23 cellular contexts compared by ENCODE assay signal in the genomic region with DNA sequence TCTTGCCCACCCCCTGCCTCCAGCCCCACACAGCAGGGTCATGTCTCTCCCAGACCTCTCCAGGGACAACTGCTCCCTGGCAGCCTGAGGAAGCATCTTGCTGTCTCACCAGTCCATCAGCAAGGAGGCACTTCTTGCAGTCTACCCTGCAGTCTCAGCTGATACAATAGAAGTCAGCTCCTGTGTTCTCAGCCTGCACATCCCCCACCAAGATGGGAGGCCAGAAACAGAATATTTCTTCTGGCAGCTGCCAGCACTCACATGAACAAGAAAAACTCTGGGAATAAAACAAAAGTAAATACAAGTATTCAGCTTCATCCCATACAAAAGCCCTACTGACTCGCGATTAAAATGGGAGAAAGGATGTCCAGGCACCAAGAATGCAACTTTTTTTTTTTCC.
A peak's percentile ranks its signal among the peaks of the same experiment; 100 is the strongest.
DNase-seq lines count a peak whose midpoint lies in the region; TF ChIP-seq lines count a peak whose summit lies in the region.
"Had no signal": no experiment of that assay in that cellular context is flagged by ENCODE, and none has a peak within 500 bp of the region (broad histone marks: within the 10 kb centered on the region; RNA-seq: fewer than 3 reads in every experiment).

No MANE protein-coding gene starts in this region.

- DNase-seq in caudate nucleus (lab: John Stamatoyannopoulos, UW): peak in 25 of 61 donors; percentile 11 to 73 (median 38)
- peak in 24 of 42 donors; percentile 17 to 75 (median 52) for DNase-seq in head of caudate nucleus
- DNase-seq in neural progenitor cell (ENCODE audit: low spot score): no peak
- no peak for DNase-seq in NOMO-1 treated with DMSO at 0.1 percent for 48 hours (lab: John Stamatoyannopoulos, UW; ENCODE audit: unreplicated experiment)
- DNase-seq in activated naive CD4-positive, alpha-beta T cell treated with anti-CD3 and anti-CD28 coated beads, Interleukin-2, amount 50 U/mL, for 16 hours: no peak
- no peak for DNase-seq in adrenal gland
- no peak for DNase-seq in GOT3 (lab: John Stamatoyannopoulos, UW)
- DNase-seq: CD4-positive, alpha-beta T cell; COR-L47; DMS79 treated with DMSO at 0.1 percent for 48 hours; H7; HFFc6; KBM-7; NCI-H1092 treated with DMSO at 0.1 percent for 48 hours; NCI-H1436 treated with DMSO at 0.1 percent for 48 hours; NCI-H1930; NCI-H226; NCI-H524; NCI-H774; Peyer's patch; SJCRH30 had no signal

- H3K4me1 Mint-ChIP-seq in neural progenitor cell: peaks cover 26% of the 10 kb centered on the region

- H3F3A ChIP-seq in neural progenitor cell (ENCODE audit: low read depth): no peaks in the 10 kb centered on the region

- H3K9me3 ChIP-seq in neural progenitor cell (ENCODE audit: low read depth) (no peaks in the 10 kb centered on the region), adrenal gland (replicated peaks in 1 of 3) (no peaks in the 10 kb centered on the region)
- H3K9me3 ChIP-seq: BLaER1, Peyer's patch, SJCRH30 had no signal

- H3K27ac ChIP-seq in caudate nucleus (ENCODE audit: low read depth, low read length) (peak overlapping the region; percentile 90), neural progenitor cell (no peak overlapping the region), adrenal gland (no peak overlapping the region)
- H3K27ac ChIP-seq: BLaER1, HL-60, Peyer's patch, SJCRH30 had no signal

- no peak overlapping the region for H3K4me2 ChIP-seq in neural progenitor cell
- H3K4me2 ChIP-seq: BLaER1 had no signal

- intact Hi-C loops in head of caudate nucleus (cut with DNase I): no loop called here
- intact Hi-C loops in adrenal gland (cut with DNase I): no loop called here

- no peak overlapping the region for H3K9ac ChIP-seq in neural progenitor cell
- H3K9ac ChIP-seq: BLaER1 had no signal

- H3K4me1 ChIP-seq in neural progenitor cell: no peaks in the 10 kb centered on the region
- peaks cover 0 to 10% of the 10 kb centered on the region in 2 donors for H3K4me1 ChIP-seq in adrenal gland (replicated peaks in 1 of 2)
- H3K4me1 ChIP-seq: SJCRH30 had no signal

- H3K4me3 ChIP-seq in neural progenitor cell (no peak overlapping the region), adrenal gland (no peak overlapping the region)
- H3K4me3 ChIP-seq: BLaER1, Peyer's patch, SJCRH30 had no signal

- H3K27ac Mint-ChIP-seq in neural progenitor cell: peak overlapping the region; percentile 84
- H3K27ac Mint-ChIP-seq: CD4-positive, alpha-beta T cell; HFFc6 had no signal

- no peaks in the 10 kb centered on the region for H3K79me2 ChIP-seq in neural progenitor cell (ENCODE audit: low read depth)

- 70 to 81% (median 78%) methylated on average over 2 of the region's 2 CpGs for whole genome bisulfite sequencing in adrenal gland, 4 donors

- H3K9me3 Mint-ChIP-seq in neural progenitor cell: no peaks in the 10 kb centered on the region
- H3K9me3 Mint-ChIP-seq: CD4-positive, alpha-beta T cell; HFFc6 had no signal

- peaks cover 4% of the 10 kb centered on the region for H3K27me3 Mint-ChIP-seq in neural progenitor cell (ENCODE audit: insufficient read depth, low read depth)
- H3K27me3 Mint-ChIP-seq: CD4-positive, alpha-beta T cell had no signal

- TF ChIP-seq POLR2A in adrenal gland (IDR thresholded peaks at IDR 0.05): no peak

- no peaks in the 10 kb centered on the region for H3K36me3 ChIP-seq in neural progenitor cell
- no peaks in the 10 kb centered on the region for H3K36me3 ChIP-seq in adrenal gland (replicated peaks in 1 of 2)
- H3K36me3 ChIP-seq: BLaER1, Peyer's patch, SJCRH30 had no signal

- no peak for TF ChIP-seq CTCF in neural progenitor cell (IDR thresholded peaks at IDR 0.05)
- TF ChIP-seq CTCF in adrenal gland (IDR thresholded peaks at IDR 0.05): no peak

- H3K27me3 ChIP-seq in neural progenitor cell: no peaks in the 10 kb centered on the region
- H3K27me3 ChIP-seq in adrenal gland: no peaks in the 10 kb centered on the region
- H3K27me3 ChIP-seq: BLaER1, Peyer's patch, SJCRH30 had no signal

- H3K36me3 Mint-ChIP-seq in neural progenitor cell: no peaks in the 10 kb centered on the region

- no peaks in the 10 kb centered on the region for H4K20me1 ChIP-seq in neural progenitor cell (ENCODE audit: low read depth)
- H4K20me1 ChIP-seq: BLaER1 had no signal

- no peak overlapping the region for H3K4me3 Mint-ChIP-seq in neural progenitor cell
- H3K4me3 Mint-ChIP-seq: CD4-positive, alpha-beta T cell; HFFc6 had no signal

- peak overlapping the region; percentile 55 for H2AFZ ChIP-seq in neural progenitor cell (replicated peaks)

Comparison
In these comparisons a context has a peak if more than half of its experiments do, and no peak if none do; other contexts are left out.
1. DNase-seq: peak in head of caudate nucleus (24 of 42); none in neural progenitor cell (single experiment), NOMO-1 treated with DMSO at 0.1 percent for 48 hours (single experiment), activated naive CD4-positive, alpha-beta T cell treated with anti-CD3 and anti-CD28 coated beads, Interleukin-2, amount 50 U/mL, for 16 hours (single experiment), adrenal gland (0 of 7) and GOT3 (single experiment).